ENCODE assay signal across 12 cellular contexts in the genomic region with DNA sequence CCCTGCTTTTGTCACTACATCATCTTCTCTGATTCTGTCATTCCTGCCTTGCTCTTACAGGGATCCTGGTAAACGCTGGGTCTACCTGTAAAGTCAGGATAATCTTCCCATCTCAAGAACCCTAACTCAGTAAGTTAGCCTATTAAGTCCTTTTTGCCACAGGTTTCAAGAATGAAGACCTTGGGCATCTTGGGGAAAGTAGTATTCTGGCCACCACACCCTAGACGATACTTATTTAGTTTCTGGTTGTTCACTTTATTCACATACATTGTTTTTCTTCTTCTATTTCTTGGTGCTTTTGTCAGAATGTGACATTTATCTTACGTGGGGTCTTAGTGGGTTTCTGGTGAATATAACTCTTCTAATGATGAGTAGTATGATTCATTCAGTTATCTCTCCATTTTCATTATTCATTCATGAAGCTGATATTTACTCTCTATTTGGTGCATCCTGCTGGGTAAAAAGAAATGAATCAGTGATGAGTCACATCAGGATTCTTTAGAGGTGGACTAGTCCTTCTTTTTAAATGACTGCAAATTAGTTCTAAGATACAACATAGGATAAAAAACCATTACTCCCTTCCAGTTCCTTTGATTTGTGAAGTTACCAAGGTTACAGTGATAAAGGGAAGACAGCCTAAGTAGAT.
DNase-seq lines count a peak whose midpoint lies in the region; ATAC-seq and TF ChIP-seq lines count a peak whose summit lies in the region.
"Had no signal": no experiment of that assay in that cellular context is flagged by ENCODE, and none has a peak within 500 bp of the region (broad histone marks: within the 10 kb centered on the region; RNA-seq: fewer than 3 reads in every experiment).

No MANE protein-coding gene starts in this region.

- H4K20me1 ChIP-seq in PC-3 (ENCODE audit: low read length), result no peaks in the 10 kb centered on the region

- CTCF ChIA-PET in PC-3 (lab: Charles Lee), result no interaction called here

- peak overlapping the region; percentile 73 for H3K27ac Mint-ChIP-seq in activated T-cell treated with anti-CD3 and anti-CD28 coated beads, Interleukin-2, amount 50 U/mL, for 24 hours
- no peak overlapping the region for H3K27ac Mint-ChIP-seq in stimulated activated memory B cell treated with anti-CD40 and anti-IgM and Interleukin-4, amounts not matched to agents 10 μg/mL and 1 μg/mL and 100 μg/mL, for 72 hours
- H3K27ac Mint-ChIP-seq in CD14-positive monocyte, result no peak overlapping the region
- H3K27ac Mint-ChIP-seq: effector memory CD8-positive, alpha-beta T cell had no signal

- no peak overlapping the region; the same call in 1 of the 2 replicates for H3K4me3 ChIP-seq in PC-3 (ENCODE audit: low read length)
- H3K4me3 ChIP-seq in cardiac fibroblast (replicated peaks in 1 of 2; ENCODE audit: low read depth in 2 of 2, low read length in 2 of 2), result no peak overlapping the region

- DNase-seq in activated T-cell treated with anti-CD3 and anti-CD28 coated beads, Interleukin-2, amount 50 U/mL, for 24 hours, result no peak
- DNase-seq in activated T-cell treated with anti-CD3 and anti-CD28 coated beads, Interleukin-2, amount 50 U/mL, for 1 hour, result no peak
- DNase-seq in PC-3, result peak; percentile 81
- peak; percentile 28 to 50 for DNase-seq in cardiac fibroblast (ENCODE audit: low read depth in 2 of 2)
- no peak for DNase-seq in CD14-positive monocyte (ENCODE audit: low spot score)
- no peak for DNase-seq in globus pallidus (ENCODE audit: low spot score)
- DNase-seq: effector memory CD8-positive, alpha-beta T cell; NCI-H1436; nucleus accumbens; substantia nigra had no signal

- H3K9me3 Mint-ChIP-seq in activated T-cell treated with anti-CD3 and anti-CD28 coated beads, Interleukin-2, amount 50 U/mL, for 24 hours, result peaks cover 3% of the 10 kb centered on the region
- H3K9me3 Mint-ChIP-seq in stimulated activated memory B cell treated with anti-CD40 and anti-IgM and Interleukin-4, amounts not matched to agents 10 μg/mL and 1 μg/mL and 100 μg/mL, for 72 hours, result no peaks in the 10 kb centered on the region
- H3K9me3 Mint-ChIP-seq in CD14-positive monocyte, result peaks cover 0 to 3% (median 1%) of the 10 kb centered on the region in 7 donors

- H3K36me3 Mint-ChIP-seq in activated T-cell treated with anti-CD3 and anti-CD28 coated beads, Interleukin-2, amount 50 U/mL, for 24 hours (ENCODE audit: low read depth), result no peaks in the 10 kb centered on the region
- H3K36me3 Mint-ChIP-seq in stimulated activated memory B cell treated with anti-CD40 and anti-IgM and Interleukin-4, amounts not matched to agents 10 μg/mL and 1 μg/mL and 100 μg/mL, for 72 hours, result no peaks in the 10 kb centered on the region
- no peaks in the 10 kb centered on the region for H3K36me3 Mint-ChIP-seq in CD14-positive monocyte

- H3F3A ChIP-seq in PC-3 (ENCODE audit: low read length, unreplicated experiment), result no peaks in the 10 kb centered on the region

- ATAC-seq in PC-3 (peak; percentile 96), HG03039 (IDR thresholded peaks at IDR 0.05; ENCODE audit: unreplicated experiment) (no peak)
- ATAC-seq in stimulated activated memory B cell treated with anti-CD40 and anti-IgM and Interleukin-4, amounts not matched to agents 10 μg/mL and 1 μg/mL and 100 μg/mL, for 72 hours, result peak; percentile 57
- ATAC-seq: effector memory CD8-positive, alpha-beta T cell had no signal

- peak overlapping the region; percentile 81 for H3K27ac ChIP-seq in PC-3 (ENCODE audit: low read length)

- no peaks in the 10 kb centered on the region for H3K27me3 Mint-ChIP-seq in activated T-cell treated with anti-CD3 and anti-CD28 coated beads, Interleukin-2, amount 50 U/mL, for 24 hours
- H3K27me3 Mint-ChIP-seq in stimulated activated memory B cell treated with anti-CD40 and anti-IgM and Interleukin-4, amounts not matched to agents 10 μg/mL and 1 μg/mL and 100 μg/mL, for 72 hours, result no peaks in the 10 kb centered on the region
- H3K27me3 Mint-ChIP-seq in CD14-positive monocyte (ENCODE audit: low read depth in 3 of 3), result no peaks in the 10 kb centered on the region
- H3K27me3 Mint-ChIP-seq: effector memory CD8-positive, alpha-beta T cell had no signal

- POLR2A ChIA-PET in PC-3 (lab: Charles Lee; ENCODE audit: unreplicated experiment), result no interaction called here

- H3K9me3 ChIP-seq in PC-3 (ENCODE audit: low read length), result no peaks in the 10 kb centered on the region

- no TSS peak for BruUV-seq in PC-3 (replicated peaks; lab: Mats Ljungman, UMichigan)

- TF ChIP-seq CTCF in PC-3 (conservative IDR thresholded peaks at IDR 0.05; ENCODE audit: low read depth, low read length) (no peak), cardiac fibroblast (IDR thresholded peaks at IDR 0.05; ENCODE audit: low read depth, low read length) (no peak), CD14-positive monocyte (IDR thresholded peaks at IDR 0.05) (no peak)

- H3K4me1 Mint-ChIP-seq in activated T-cell treated with anti-CD3 and anti-CD28 coated beads, Interleukin-2, amount 50 U/mL, for 24 hours (ENCODE audit: low read depth), result peaks cover 22% of the 10 kb centered on the region
- no peaks in the 10 kb centered on the region for H3K4me1 Mint-ChIP-seq in stimulated activated memory B cell treated with anti-CD40 and anti-IgM and Interleukin-4, amounts not matched to agents 10 μg/mL and 1 μg/mL and 100 μg/mL, for 72 hours
- H3K4me1 Mint-ChIP-seq in CD14-positive monocyte, result no peaks in the 10 kb centered on the region

- H3K9ac ChIP-seq in PC-3 (ENCODE audit: low read length), result peak overlapping the region; percentile 45; the same call in 1 of the 2 replicates

- H3K79me2 ChIP-seq in PC-3 (ENCODE audit: low read length), result no peaks in the 10 kb centered on the region

- no peak overlapping the region for H2AFZ ChIP-seq in PC-3 (ENCODE audit: low read length)

- H3K27me3 ChIP-seq in PC-3 (ENCODE audit: low read length), result no peaks in the 10 kb centered on the region

- peaks cover 17% of the 10 kb centered on the region for H3K4me1 ChIP-seq in PC-3 (ENCODE audit: insufficient read depth, low read length)

- H3K4me3 Mint-ChIP-seq in activated T-cell treated with anti-CD3 and anti-CD28 coated beads, Interleukin-2, amount 50 U/mL, for 24 hours, result peak overlapping the region; percentile 23
- no peak overlapping the region for H3K4me3 Mint-ChIP-seq in stimulated activated memory B cell treated with anti-CD40 and anti-IgM and Interleukin-4, amounts not matched to agents 10 μg/mL and 1 μg/mL and 100 μg/mL, for 72 hours
- no peak overlapping the region for H3K4me3 Mint-ChIP-seq in CD14-positive monocyte
- H3K4me3 Mint-ChIP-seq: effector memory CD8-positive, alpha-beta T cell had no signal

- no peaks in the 10 kb centered on the region for H3K36me3 ChIP-seq in PC-3 (ENCODE audit: low read depth, low read length)

- H3K9me2 ChIP-seq in PC-3 (replicated peaks; ENCODE audit: low read length), result no peaks in the 10 kb centered on the region

- peak overlapping the region; percentile 48 for H3K4me2 ChIP-seq in PC-3 (ENCODE audit: low read length)

- intact Hi-C loops in PC-3 (cut with micrococcal nuclease) (no loop called here), CD14-positive monocyte (cut with micrococcal nuclease) (no loop called here)

Comparison
In these comparisons a context has a peak if more than half of its experiments do, and no peak if none do; other contexts are left out.
1. DNase-seq: peak in PC-3 (single experiment) and cardiac fibroblast (2 of 2); none in activated T-cell treated with anti-CD3 and anti-CD28 coated beads, Interleukin-2, amount 50 U/mL, for 24 hours (single experiment), activated T-cell treated with anti-CD3 and anti-CD28 coated beads, Interleukin-2, amount 50 U/mL, for 1 hour (single experiment), CD14-positive monocyte (single experiment) and globus pallidus (single experiment).